Comparison of ENCODE assay signal across 22 cellular contexts in the genomic region with DNA sequence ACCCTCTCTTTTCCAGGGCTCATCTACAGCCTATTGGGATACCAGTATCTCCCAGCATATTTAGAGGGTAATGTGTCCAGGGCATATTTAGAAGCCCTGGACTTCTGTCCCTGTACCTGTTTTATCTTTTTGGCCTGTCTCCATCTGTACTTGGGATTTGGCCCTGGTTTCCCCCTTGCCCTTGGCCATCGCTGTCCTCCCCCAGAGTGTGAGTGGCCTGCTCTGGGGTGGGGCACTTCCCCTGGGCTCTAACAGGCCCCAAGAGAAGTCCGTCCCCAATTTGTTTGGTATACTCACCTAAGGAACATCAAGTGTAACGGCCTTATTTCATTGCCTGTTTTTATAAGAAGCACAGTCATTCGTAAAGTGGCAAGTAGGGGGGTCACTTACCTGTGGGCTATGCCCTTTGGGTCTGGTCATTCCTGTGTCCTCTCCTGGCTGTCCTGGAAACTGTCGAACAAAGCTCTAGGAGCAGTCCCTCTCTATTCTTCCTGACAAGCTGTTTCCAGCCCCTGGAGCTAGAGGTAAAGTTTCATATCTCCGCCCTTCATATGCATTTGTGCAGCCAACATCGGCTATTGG.
DNase-seq lines count a peak whose midpoint lies in the region; ATAC-seq, FAIRE-seq and TF ChIP-seq lines count a peak whose summit lies in the region.
"Had no signal": no experiment of that assay in that cellular context is flagged by ENCODE, and none has a peak within 500 bp of the region (broad histone marks: within the 10 kb centered on the region; RNA-seq: fewer than 3 reads in every experiment).

No MANE protein-coding gene starts in this region.

- no peaks in the 10 kb centered on the region for H3K36me3 ChIP-seq in astrocyte (ENCODE audit: insufficient read depth, low read length)
- peaks cover 0 to 88% (median 64%) of the 10 kb centered on the region in 9 donors for H3K36me3 ChIP-seq in heart left ventricle
- H3K36me3 ChIP-seq in neural cell (ENCODE audit: insufficient read depth, low read length) = no peaks in the 10 kb centered on the region
- peaks cover 18% of the 10 kb centered on the region for H3K36me3 ChIP-seq in thoracic aorta

- H3K27me3 Mint-ChIP-seq in astrocyte (ENCODE audit: low read depth, unreplicated experiment) = no peaks in the 10 kb centered on the region
- no peaks in the 10 kb centered on the region for H3K27me3 Mint-ChIP-seq in activated T-cell treated with anti-CD3 and anti-CD28 coated beads, Interleukin-2, amount 50 U/mL, for 72 hours (ENCODE audit: low read depth)
- H3K27me3 Mint-ChIP-seq: activated CD8-positive, alpha-beta memory T cell treated with anti-CD3 and anti-CD28 coated beads, Interleukin-2, amount 10 ng/mL, durations not matched to agents 7 days and 5 days; activated naive CD8-positive, alpha-beta T cell treated with anti-CD3 and anti-CD28 coated beads, Interleukin-2, amount 10 ng/mL, durations not matched to agents 7 days and 5 days; activated T-helper 17 cell treated with anti-CD3 and anti-CD28 coated beads, Interleukin-2, amount 50 U/mL, for 72 hours; CD4-positive, alpha-beta T cell had no signal

- peak overlapping the region; percentile 40 for H3K4me2 ChIP-seq in astrocyte (ENCODE audit: low read length)
- H3K4me2 ChIP-seq in neural cell (ENCODE audit: low read length) = no peak overlapping the region

- no peak for TF ChIP-seq CTCF in astrocyte (IDR thresholded peaks at IDR 0.05; ENCODE audit: insufficient read depth, low read depth, low read length)
- no peak for TF ChIP-seq CTCF in heart left ventricle (IDR thresholded peaks at IDR 0.05)
- TF ChIP-seq CTCF in neural cell (IDR thresholded peaks at IDR 0.05; ENCODE audit: poor library complexity, severe bottlenecking) = no peak
- no peak for TF ChIP-seq CTCF in thoracic aorta (IDR thresholded peaks at IDR 0.05)

- H3K9ac ChIP-seq in astrocyte (ENCODE audit: low read length) = no peak overlapping the region
- peak overlapping the region; percentile 62 for H3K9ac ChIP-seq in neural cell (ENCODE audit: low read length)

- H3K9me2 ChIP-seq in neural cell (ENCODE audit: insufficient read depth, low read length) = no peaks in the 10 kb centered on the region

- H3F3A ChIP-seq in neural cell (ENCODE audit: insufficient read depth, low read length, poor library complexity, severe bottlenecking) = no peaks in the 10 kb centered on the region

- H3K9me3 Mint-ChIP-seq in astrocyte (ENCODE audit: unreplicated experiment) = no peaks in the 10 kb centered on the region
- H3K9me3 Mint-ChIP-seq in activated T-cell treated with anti-CD3 and anti-CD28 coated beads, Interleukin-2, amount 50 U/mL, for 72 hours = no peaks in the 10 kb centered on the region
- H3K9me3 Mint-ChIP-seq: activated naive CD8-positive, alpha-beta T cell treated with anti-CD3 and anti-CD28 coated beads, Interleukin-2, amount 10 ng/mL, durations not matched to agents 7 days and 5 days; activated T-helper 17 cell treated with anti-CD3 and anti-CD28 coated beads, Interleukin-2, amount 50 U/mL, for 72 hours; CD4-positive, alpha-beta T cell; natural killer cell had no signal

- H3K36me3 Mint-ChIP-seq in astrocyte (ENCODE audit: low read depth, unreplicated experiment) = peaks cover 23% of the 10 kb centered on the region
- no peaks in the 10 kb centered on the region for H3K36me3 Mint-ChIP-seq in activated T-cell treated with anti-CD3 and anti-CD28 coated beads, Interleukin-2, amount 50 U/mL, for 72 hours (ENCODE audit: insufficient read depth in 2 of 2)
- H3K36me3 Mint-ChIP-seq: activated CD8-positive, alpha-beta memory T cell treated with anti-CD3 and anti-CD28 coated beads, Interleukin-2, amount 10 ng/mL, durations not matched to agents 7 days and 5 days; activated naive CD8-positive, alpha-beta T cell treated with anti-CD3 and anti-CD28 coated beads, Interleukin-2, amount 10 ng/mL, durations not matched to agents 7 days and 5 days; natural killer cell had no signal

- H3K27me3 ChIP-seq in astrocyte (ENCODE audit: insufficient read depth, low read length) = no peaks in the 10 kb centered on the region
- no peaks in the 10 kb centered on the region for H3K27me3 ChIP-seq in heart left ventricle
- no peaks in the 10 kb centered on the region for H3K27me3 ChIP-seq in neural cell (ENCODE audit: insufficient read depth, low read depth, low read length)
- H3K27me3 ChIP-seq in thoracic aorta (replicated peaks; ENCODE audit: insufficient read depth) = no peaks in the 10 kb centered on the region
- H3K27me3 ChIP-seq: testis had no signal

- no peak overlapping the region for H3K4me3 ChIP-seq in astrocyte (ENCODE audit: insufficient read depth, low read depth, low read length)
- H3K4me3 ChIP-seq in heart left ventricle = peak overlapping the region in 3 of 12 donors; percentile 4 to 28 (median 10)
- H3K4me3 ChIP-seq in neural cell (ENCODE audit: low read length) = peak overlapping the region; percentile 57
- peak overlapping the region; percentile 55 for H3K4me3 ChIP-seq in thoracic aorta
- H3K4me3 ChIP-seq: testis had no signal

- ATAC-seq in heart left ventricle (peak; percentile 45 to 59 (median 50)), thoracic aorta (ENCODE audit: insufficient number of reproducible peaks, low FRiP score, low read depth) (no peak), HG02970 (IDR thresholded peaks at IDR 0.05; ENCODE audit: low FRiP score, unreplicated experiment) (no peak)
- ATAC-seq in activated T-cell treated with anti-CD3 and anti-CD28 coated beads, Interleukin-2, amount 50 U/mL, for 72 hours (replicated peaks in 1 of 2) = no peak
- ATAC-seq: activated CD8-positive, alpha-beta memory T cell treated with anti-CD3 and anti-CD28 coated beads, Interleukin-2, amount 10 ng/mL, durations not matched to agents 7 days and 5 days; activated T-helper 17 cell treated with anti-CD3 and anti-CD28 coated beads, Interleukin-2, amount 50 U/mL, for 72 hours; natural killer cell had no signal

- H3K79me2 ChIP-seq in astrocyte (ENCODE audit: insufficient read depth, low read length) = no peaks in the 10 kb centered on the region
- H3K79me2 ChIP-seq in neural cell (replicated peaks; ENCODE audit: insufficient read depth, low read length) = no peaks in the 10 kb centered on the region

- TF ChIP-seq RAD21 in neural cell (conservative IDR thresholded peaks at IDR 0.05) = no peak

- intact Hi-C loops in heart left ventricle (cut with DNase I) = loop anchor here in 4 of 10 donors (5.0 kb wide), 3 partner anchors 40 to 45 kb away; no protein-coding TSS in a partner anchor

- DNase-seq in astrocyte (ENCODE audit: low read depth) (no peak), heart left ventricle (peak in 1 of 5 donors; percentile 42), thoracic aorta (ENCODE audit: low spot score) (no peak)
- DNase-seq in stimulated activated CD4-positive, alpha-beta T cell treated with anti-CD3 and anti-CD28 coated beads, Interleukin-4, amount 100 ng/mL, for 24 hours = no peak
- no peak for DNase-seq in stimulated activated CD4-positive, alpha-beta T cell treated with anti-CD3 and anti-CD28 coated beads, Interleukin-4, amount 100 ng/mL, for 1 hour
- DNase-seq in activated T-cell treated with anti-CD3 and anti-CD28 coated beads, Interleukin-2, amount 50 U/mL, for 72 hours = no peak
- DNase-seq: activated CD4-positive, alpha-beta T cell treated with anti-CD3 and anti-CD28 coated beads for 4 hours; activated CD8-positive, alpha-beta memory T cell treated with anti-CD3 and anti-CD28 coated beads, Interleukin-2, amount 10 ng/mL, durations not matched to agents 7 days and 5 days; activated naive CD8-positive, alpha-beta T cell treated with anti-CD3 and anti-CD28 coated beads, Interleukin-2, amount 10 ng/mL, durations not matched to agents 7 days and 5 days; CD4-positive, alpha-beta T cell; DMS153; natural killer cell; NCI-H1417; NCI-H510A treated with DMSO at 0.1 percent for 48 hours; NK-92 treated with Interleukin-12 subunit alpha and Interleukin-12 subunit beta, amount 100 ng/mL, for 24 hours; stimulated activated CD4-positive, alpha-beta T cell treated with anti-CD3 and anti-CD28 coated beads, Interleukin-12 subunit alpha, Interleukin-12 subunit beta, amount 100 ng/mL, for 4 hours; testis had no signal

- H4K20me1 ChIP-seq in astrocyte (ENCODE audit: insufficient read depth, low read length) (no peaks in the 10 kb centered on the region), neural cell (ENCODE audit: insufficient read depth) (no peaks in the 10 kb centered on the region)

- peak overlapping the region; percentile 57 for H3K4me3 Mint-ChIP-seq in astrocyte (ENCODE audit: unreplicated experiment)
- H3K4me3 Mint-ChIP-seq in activated T-cell treated with anti-CD3 and anti-CD28 coated beads, Interleukin-2, amount 50 U/mL, for 72 hours = no peak overlapping the region
- H3K4me3 Mint-ChIP-seq: activated CD8-positive, alpha-beta memory T cell treated with anti-CD3 and anti-CD28 coated beads, Interleukin-2, amount 10 ng/mL, durations not matched to agents 7 days and 5 days; activated naive CD8-positive, alpha-beta T cell treated with anti-CD3 and anti-CD28 coated beads, Interleukin-2, amount 10 ng/mL, durations not matched to agents 7 days and 5 days; activated T-helper 17 cell treated with anti-CD3 and anti-CD28 coated beads, Interleukin-2, amount 50 U/mL, for 72 hours; CD4-positive, alpha-beta T cell; natural killer cell had no signal

- H3K4me1 Mint-ChIP-seq in astrocyte (ENCODE audit: low read depth, unreplicated experiment) = peaks cover 2% of the 10 kb centered on the region
- H3K4me1 Mint-ChIP-seq in activated T-cell treated with anti-CD3 and anti-CD28 coated beads, Interleukin-2, amount 50 U/mL, for 72 hours (ENCODE audit: low read depth) = peaks cover 13% of the 10 kb centered on the region
- H3K4me1 Mint-ChIP-seq: activated T-helper 17 cell treated with anti-CD3 and anti-CD28 coated beads, Interleukin-2, amount 50 U/mL, for 72 hours had no signal

- no peak overlapping the region for H3K27ac Mint-ChIP-seq in astrocyte (ENCODE audit: unreplicated experiment)
- no peak overlapping the region for H3K27ac Mint-ChIP-seq in activated T-cell treated with anti-CD3 and anti-CD28 coated beads, Interleukin-2, amount 50 U/mL, for 72 hours
- H3K27ac Mint-ChIP-seq: activated CD8-positive, alpha-beta memory T cell treated with anti-CD3 and anti-CD28 coated beads, Interleukin-2, amount 10 ng/mL, durations not matched to agents 7 days and 5 days; activated naive CD8-positive, alpha-beta T cell treated with anti-CD3 and anti-CD28 coated beads, Interleukin-2, amount 10 ng/mL, durations not matched to agents 7 days and 5 days; activated T-helper 17 cell treated with anti-CD3 and anti-CD28 coated beads, Interleukin-2, amount 50 U/mL, for 72 hours; CD4-positive, alpha-beta T cell; natural killer cell had no signal

- TF ChIP-seq EP300 in neural cell (conservative IDR thresholded peaks at IDR 0.05; ENCODE audit: poor library complexity, severe bottlenecking) = no peak

- H2AFZ ChIP-seq in astrocyte (ENCODE audit: low read depth, low read length) = peak overlapping the region; percentile 2
- H2AFZ ChIP-seq in neural cell (ENCODE audit: low read depth, low read length) = peak overlapping the region; percentile 1

- TF ChIP-seq POLR2A in heart left ventricle (IDR thresholded peaks at IDR 0.05) = no peak

- H3K27ac ChIP-seq in astrocyte (ENCODE audit: low read depth, low read length) (no peak overlapping the region), heart left ventricle (peak overlapping the region; percentile 41 to 82 (median 74)), neural cell (ENCODE audit: low read length) (peak overlapping the region; percentile 73), thoracic aorta (peak overlapping the region in 1 of 2 donors; percentile 42)

- H3K9me3 ChIP-seq in astrocyte (ENCODE audit: insufficient read depth, low read depth, low read length) = no peaks in the 10 kb centered on the region
- no peaks in the 10 kb centered on the region for H3K9me3 ChIP-seq in heart left ventricle
- no peaks in the 10 kb centered on the region for H3K9me3 ChIP-seq in neural cell (ENCODE audit: low read length)
- no peaks in the 10 kb centered on the region for H3K9me3 ChIP-seq in thoracic aorta
- H3K9me3 ChIP-seq: testis had no signal

- 25 to 41% (median 30%) methylated on average over 7 of the region's 7 CpGs for WGBS in heart left ventricle, 4 donors

- FAIRE-seq in astrocyte (lab: Jason Lieb, UNC) = no peak
- FAIRE-seq: endothelial cell of umbilical vein, G401.6 had no signal

- peaks cover 28% of the 10 kb centered on the region for H3K4me1 ChIP-seq in astrocyte (ENCODE audit: insufficient read depth, low read length)
- H3K4me1 ChIP-seq in heart left ventricle = peaks cover 0 to 82% (median 44%) of the 10 kb centered on the region in 12 donors
- H3K4me1 ChIP-seq in thoracic aorta (ENCODE audit: control insufficient read depth in 1 of 2, low read depth in 2 of 2) = peaks cover 29 to 86% of the 10 kb centered on the region in 2 donors

Comparison
In these comparisons a context has a peak if more than half of its experiments do, and no peak if none do; other contexts are left out.
1. ATAC-seq: peak in heart left ventricle (4 of 4); none in thoracic aorta (single experiment), HG02970 (single experiment) and activated T-cell treated with anti-CD3 and anti-CD28 coated beads, Interleukin-2, amount 50 U/mL, for 72 hours (0 of 2).